ENCODE assay signal across 15 cellular contexts in the genomic region with DNA sequence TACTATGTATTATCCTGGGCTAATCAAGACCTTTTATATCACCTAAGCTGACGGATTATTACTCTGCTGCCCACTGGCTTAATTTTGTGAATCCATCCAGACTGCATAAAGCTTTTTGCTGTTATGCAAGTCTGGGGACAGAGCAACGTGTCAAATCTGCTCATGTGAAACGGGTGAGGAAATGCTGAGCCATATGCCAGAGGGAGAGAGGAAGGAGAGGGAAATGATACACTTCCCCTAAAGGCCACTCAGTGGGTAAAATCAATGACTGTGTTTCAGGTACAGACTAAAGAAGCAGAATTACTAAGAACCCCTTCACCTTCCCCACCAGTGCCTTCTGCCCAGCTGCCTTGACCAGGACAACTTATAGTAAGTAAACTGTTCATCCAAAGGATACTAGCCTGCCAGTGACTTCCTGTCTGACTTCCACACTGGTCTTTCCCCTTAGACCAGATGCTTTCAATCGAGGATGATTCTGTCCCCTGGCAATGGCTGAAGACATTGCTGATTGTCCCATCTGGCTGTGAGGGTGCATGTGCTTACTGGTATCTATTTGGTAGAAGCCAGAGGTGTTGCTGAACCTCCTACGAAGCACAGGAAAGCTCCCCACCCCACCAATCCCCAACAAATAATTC. TPM values are rescaled to one million over a fixed set of nuclear protein-coding genes. Genes with fewer than 3 reads are reported as not detected.
DNase-seq lines count a peak whose midpoint lies in the region; ATAC-seq and TF ChIP-seq lines count a peak whose summit lies in the region.
"Had no signal": no experiment of that assay in that cellular context is flagged by ENCODE, and none has a peak within 500 bp of the region (broad histone marks: within the 10 kb centered on the region; RNA-seq: fewer than 3 reads in every experiment).

No MANE protein-coding gene starts in this region.

- no peaks in the 10 kb centered on the region for H3K9me3 ChIP-seq in skeletal muscle tissue (ENCODE audit: control insufficient read depth in 3 of 3, low read length in 3 of 3)
- H3K9me3 ChIP-seq: thoracic aorta had no signal

- intact Hi-C loops in activated CD4-positive, alpha-beta T cell treated with anti-CD3 and anti-CD28 coated beads for 36 hours (cut with DNase I, micrococcal nuclease) = no loop called here
- intact Hi-C loops in dorsolateral prefrontal cortex (cut with DNase I) = no loop called here

- H3K36me3 Mint-ChIP-seq in activated CD4-positive, alpha-beta T cell treated with anti-CD3 and anti-CD28 coated beads for 36 hours (ENCODE audit: low read depth) = peaks cover 79% of the 10 kb centered on the region

- CTCF ChIA-PET in activated CD4-positive, alpha-beta T cell treated with anti-CD3 and anti-CD28 coated beads for 36 hours (lab: Charles Lee) = interaction anchor here (1.4 kb wide), 1 partner anchor 23 kb away, joined by 3 read pairs; no protein-coding TSS in a partner anchor

- peaks cover 12% of the 10 kb centered on the region for H3K4me1 Mint-ChIP-seq in activated CD4-positive, alpha-beta T cell treated with anti-CD3 and anti-CD28 coated beads for 36 hours

- no peak overlapping the region for H3K27ac Mint-ChIP-seq in activated CD4-positive, alpha-beta T cell treated with anti-CD3 and anti-CD28 coated beads for 36 hours

- no peak overlapping the region for H3K4me3 ChIP-seq in dorsolateral prefrontal cortex
- H3K4me3 ChIP-seq in skeletal muscle tissue (ENCODE audit: low read length in 3 of 3) = no peak overlapping the region
- H3K4me3 ChIP-seq: thoracic aorta had no signal

- no peak for DNase-seq in activated CD4-positive, alpha-beta T cell treated with anti-CD3 and anti-CD28 coated beads for 36 hours
- DNase-seq in activated CD4-positive, alpha-beta T cell treated with anti-CD3 and anti-CD28 coated beads for 48 hours = no peak
- DNase-seq in NOMO-1 treated with DMSO at 0.1 percent for 48 hours (lab: John Stamatoyannopoulos, UW; ENCODE audit: unreplicated experiment) = peak; percentile 88
- DNase-seq in dorsolateral prefrontal cortex = no peak
- no peak for DNase-seq in germinal center (ENCODE audit: low spot score)
- DNase-seq in occipital lobe (lab: John Stamatoyannopoulos, UW) = no peak
- DNase-seq: ACHN; effector CD8-positive, alpha-beta T cell; EL; NCI-H524 had no signal

- no peak for TF ChIP-seq CTCF in dorsolateral prefrontal cortex (IDR thresholded peaks at IDR 0.05 in 54 of 56, conservative IDR thresholded peaks at IDR 0.05 in 2 of 56; ENCODE audit: low read depth in 1 of 56, partially characterized antibody in 56 of 56)

- no peak overlapping the region for H3K4me3 Mint-ChIP-seq in activated CD4-positive, alpha-beta T cell treated with anti-CD3 and anti-CD28 coated beads for 36 hours

- H3K9ac ChIP-seq in skeletal muscle tissue (ENCODE audit: low read depth in 1 of 3, low read length in 3 of 3) = no peak overlapping the region

- peaks cover 0 to 4% (median 2%) of the 10 kb centered on the region in 3 donors for H3K4me1 ChIP-seq in skeletal muscle tissue (ENCODE audit: control insufficient read depth in 3 of 3, insufficient read depth in 3 of 3, low read length in 3 of 3)

- peak; percentile 10 for ATAC-seq in activated CD4-positive, alpha-beta T cell treated with anti-CD3 and anti-CD28 coated beads for 36 hours
- ATAC-seq in GM21367 (IDR thresholded peaks at IDR 0.05; ENCODE audit: unreplicated experiment) = no peak
- ATAC-seq: activated CD4-positive, CD25-positive, alpha-beta regulatory T cell treated with anti-CD3 and anti-CD28 coated beads, Interleukin-2, amount 50 U/mL, for 24 hours; Right ventricle myocardium inferior had no signal

- H3K27ac ChIP-seq in dorsolateral prefrontal cortex = peak overlapping the region in 30 of 59 donors; percentile 0 to 77 (median 38)
- peak overlapping the region; percentile 3 for H3K27ac ChIP-seq in skeletal muscle tissue (ENCODE audit: low read depth, low read length)
- H3K27ac ChIP-seq: thoracic aorta had no signal

- peaks cover 58 to 80% (median 61%) of the 10 kb centered on the region in 3 donors for H3K36me3 ChIP-seq in skeletal muscle tissue (ENCODE audit: control insufficient read depth in 3 of 3, insufficient read depth in 3 of 3, low read length in 3 of 3)

- no peaks in the 10 kb centered on the region for H3K9me3 Mint-ChIP-seq in activated CD4-positive, alpha-beta T cell treated with anti-CD3 and anti-CD28 coated beads for 36 hours (ENCODE audit: low read depth)

- H3K27me3 ChIP-seq in dorsolateral prefrontal cortex (no peaks in the 10 kb centered on the region), skeletal muscle tissue (ENCODE audit: control insufficient read depth in 3 of 3, insufficient read depth in 3 of 3, low read length in 3 of 3) (no peaks in the 10 kb centered on the region)

- no peaks in the 10 kb centered on the region for H3K27me3 Mint-ChIP-seq in activated CD4-positive, alpha-beta T cell treated with anti-CD3 and anti-CD28 coated beads for 36 hours

- POLR2A ChIA-PET in activated CD4-positive, alpha-beta T cell treated with anti-CD3 and anti-CD28 coated beads for 36 hours (lab: Charles Lee) = interaction anchor here (0.6 to 0.7 kb wide), 2 partner anchors 86 to 403 kb away, joined by 3 to 4 read pairs; no protein-coding TSS in a partner anchor

RNA-seq across cellular contexts. Expression of a gene that starts 43.0 kb away (rescaled TPM):
- 100 to 1,000 TPM; 317 to 343 TPM for total RNA-seq in activated CD4-positive, alpha-beta T cell treated with anti-CD3 and anti-CD28 coated beads for 36 hours
- 100 to 1,000 TPM in 3 of 120 experiments, 10 to 100 TPM in 117; 23.0 to 286 (median 57.5) TPM for total RNA-seq in dorsolateral prefrontal cortex
- total RNA-seq in skeletal muscle tissue = 30.3 TPM
- total RNA-seq in occipital lobe = 29.8 TPM
